16 cellular contexts compared by ENCODE assay signal in the genomic region with DNA sequence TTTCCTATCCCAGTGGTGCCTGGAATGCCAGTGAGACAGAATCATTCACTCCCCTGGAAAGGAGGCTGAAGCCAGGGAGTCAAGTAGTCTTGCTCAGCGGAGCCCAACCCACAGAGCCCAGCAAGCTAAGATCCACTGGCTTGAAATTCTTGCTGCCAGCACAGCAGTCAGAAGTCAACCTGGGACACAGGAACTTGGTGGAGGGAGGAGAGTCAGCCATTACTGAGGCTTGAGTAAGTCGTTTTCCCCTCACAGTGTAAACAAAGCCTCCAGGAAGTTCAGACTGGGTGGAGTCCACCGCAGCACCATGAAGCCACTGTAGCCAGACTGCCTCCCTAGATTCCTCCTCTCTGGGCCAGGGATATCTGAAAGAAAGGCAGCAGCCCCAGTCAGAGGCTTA.
DNase-seq lines count a peak whose midpoint lies in the region; ATAC-seq and TF ChIP-seq lines count a peak whose summit lies in the region.
"Had no signal": no experiment of that assay in that cellular context is flagged by ENCODE, and none has a peak within 500 bp of the region (broad histone marks: within the 10 kb centered on the region; RNA-seq: fewer than 3 reads in every experiment).

No MANE protein-coding gene starts in this region.

- H4K20me1 ChIP-seq in IMR-90 (ENCODE audit: insufficient read depth, low read length) = no peaks in the 10 kb centered on the region

- no peak for ATAC-seq in IMR-90 (ENCODE audit: low read depth)
- ATAC-seq in body of pancreas = no peak
- no peak for ATAC-seq in left lobe of liver
- no peak for ATAC-seq in GM18868 (IDR thresholded peaks at IDR 0.05; ENCODE audit: unreplicated experiment)
- ATAC-seq: activated T-cell treated with anti-CD3 and anti-CD28 coated beads, Interleukin-2, amount 50 U/mL, for 72 hours; natural killer cell had no signal

- H3K18ac ChIP-seq in IMR-90 (ENCODE audit: low read depth, low read length) = no peak overlapping the region

- H3K36me3 ChIP-seq in ACC112 (ENCODE audit: insufficient read depth, low read length) = no peaks in the 10 kb centered on the region
- no peaks in the 10 kb centered on the region for H3K36me3 ChIP-seq in IMR-90 (ENCODE audit: control insufficient read depth, insufficient read depth, low read length)
- no peaks in the 10 kb centered on the region for H3K36me3 ChIP-seq in body of pancreas (replicated peaks in 1 of 2; ENCODE audit: insufficient read depth in 1 of 2, low read depth in 2 of 2)
- H3K36me3 ChIP-seq: cardiac muscle cell, esophagus squamous epithelium had no signal

- H4K8ac ChIP-seq in IMR-90 (ENCODE audit: low read depth in 2 of 2, low read length in 2 of 2) = no peak overlapping the region

- H4K5ac ChIP-seq in IMR-90 (ENCODE audit: low read depth, low read length) = no peak overlapping the region

- H2BK20ac ChIP-seq in IMR-90 (ENCODE audit: low read depth, low read length) = no peak overlapping the region

- no peaks in the 10 kb centered on the region for H3K79me1 ChIP-seq in IMR-90 (ENCODE audit: low read depth in 1 of 2, low read length in 2 of 2)

- H2AFZ ChIP-seq in ACC112 (ENCODE audit: low read length, unreplicated experiment) = peak overlapping the region; percentile 15
- H2AFZ ChIP-seq in IMR-90 (replicated peaks; ENCODE audit: low read length, poor library complexity) = no peak overlapping the region

- in situ Hi-C loops in IMR-90 (cut with MboI; ENCODE audit: low sequenced_read_pairs) = no loop called here

- no peak overlapping the region for H2AK9ac ChIP-seq in IMR-90 (replicated peaks; ENCODE audit: low read depth, low read length, poor library complexity)

- H4K91ac ChIP-seq in IMR-90 (ENCODE audit: insufficient read depth, low read depth, low read length) = no peak overlapping the region

- no peak for TF ChIP-seq RAD21 in IMR-90 (IDR thresholded peaks at IDR 0.05; ENCODE audit: low read length)

- no peak overlapping the region for H3K4me3 ChIP-seq in ACC112 (ENCODE audit: low read depth, low read length)
- no peak overlapping the region for H3K4me3 ChIP-seq in IMR-90 (ENCODE audit: insufficient read depth, low read depth, low read length)
- H3K4me3 ChIP-seq in body of pancreas = no peak overlapping the region
- H3K4me3 ChIP-seq: cardiac muscle cell, esophagus squamous epithelium, smooth muscle cell had no signal

- no peak overlapping the region for H3K9ac ChIP-seq in IMR-90 (ENCODE audit: low read depth, low read length)
- H3K9ac ChIP-seq: SK-N-SH had no signal

- no peaks in the 10 kb centered on the region for H3K9me1 ChIP-seq in IMR-90 (ENCODE audit: insufficient read depth, low read length)

- CTCF ChIA-PET in IMR-90 (lab: Yijun Ruan, JAX) = no interaction called here

- H3K27me3 ChIP-seq in ACC112 (ENCODE audit: insufficient read depth, low read length) = no peaks in the 10 kb centered on the region
- no peaks in the 10 kb centered on the region for H3K27me3 ChIP-seq in IMR-90 (ENCODE audit: control insufficient read depth, insufficient read depth, low read length)
- H3K27me3 ChIP-seq in body of pancreas = no peaks in the 10 kb centered on the region
- H3K27me3 ChIP-seq: cardiac muscle cell, esophagus squamous epithelium had no signal

- H2BK5ac ChIP-seq in IMR-90 (ENCODE audit: low read depth, low read length, poor library complexity, severe bottlenecking) = no peak overlapping the region

- no CpG with 5 or more reads among the region's 3 CpGs for WGBS in IMR-90 (ENCODE audit: extremely low coverage in 2 of 2, insufficient read length in 1 of 2), 2 experiments
- WGBS in body of pancreas, 2 donors = 35% methylated on average over 3 of the region's 3 CpGs; no CpG with 5 or more reads in 1 of the 2 donors

- no peak overlapping the region for H2AK5ac ChIP-seq in IMR-90 (ENCODE audit: low read depth, low read length)

- H3K23ac ChIP-seq in IMR-90 (ENCODE audit: low read depth, low read length) = no peak overlapping the region

- TF ChIP-seq POLR2A in IMR-90 (IDR thresholded peaks at IDR 0.05; ENCODE audit: low read depth, low read length) (no peak), body of pancreas (IDR thresholded peaks at IDR 0.05) (no peak)

- intact Hi-C loops in IMR-90 (cut with micrococcal nuclease) (no loop called here), body of pancreas (cut with DNase I) (no loop called here)

- peak; percentile 7 for DNase-seq in IMR-90
- DNase-seq in body of pancreas = peak; percentile 10 to 37 (median 16)
- peak; percentile 52 for DNase-seq in islet precursor cell
- no peak for DNase-seq in NCI-H774 (lab: John Stamatoyannopoulos, UW)
- DNase-seq in left lobe of liver (ENCODE audit: low spot score) = no peak
- DNase-seq in nucleus accumbens (lab: John Stamatoyannopoulos, UW) = no peak
- DNase-seq: activated CD4-positive, alpha-beta T cell treated with anti-CD3 and anti-CD28 coated beads for 1 hour; activated T-cell treated with anti-CD3 and anti-CD28 coated beads, Interleukin-2, amount 50 U/mL, for 72 hours; esophagus squamous epithelium; natural killer cell; NCI-H1092 treated with DMSO at 0.1 percent for 48 hours; SK-N-SH had no signal

- POLR2A ChIA-PET in IMR-90 (lab: Charles Lee; ENCODE audit: unreplicated experiment) = no interaction called here

- H2BK15ac ChIP-seq in IMR-90 (ENCODE audit: low read depth, low read length) = no peak overlapping the region

- H3K14ac ChIP-seq in IMR-90 (replicated peaks; ENCODE audit: low read depth, low read length) = no peak overlapping the region

- peak overlapping the region; percentile 28 for H3K27ac ChIP-seq in ACC112 (ENCODE audit: low read depth, low read length)
- no peak overlapping the region for H3K27ac ChIP-seq in IMR-90 (ENCODE audit: insufficient read depth, low read length)
- H3K27ac ChIP-seq in body of pancreas = no peak overlapping the region
- H3K27ac ChIP-seq: cardiac muscle cell, esophagus squamous epithelium had no signal

- H3K79me2 ChIP-seq in ACC112 (ENCODE audit: control insufficient read depth, insufficient read depth, low read length, unreplicated experiment) = no peaks in the 10 kb centered on the region

- peaks cover 18% of the 10 kb centered on the region for H3K4me1 ChIP-seq in ACC112 (ENCODE audit: control insufficient read depth, insufficient read depth, low read length, unreplicated experiment)
- H3K4me1 ChIP-seq in IMR-90 (ENCODE audit: control insufficient read depth, insufficient read depth, low read length) = no peaks in the 10 kb centered on the region
- H3K4me1 ChIP-seq in body of pancreas = no peaks in the 10 kb centered on the region

- no peak overlapping the region for H3K4me2 ChIP-seq in IMR-90 (ENCODE audit: low read depth, low read length)
- H3K4me2 ChIP-seq: SK-N-SH, smooth muscle cell had no signal

- no peak overlapping the region for H3K4ac ChIP-seq in IMR-90 (ENCODE audit: low read depth, low read length)

- BruUV-seq in IMR-90 (replicated peaks; lab: Mats Ljungman, UMichigan) = no TSS peak

- no peak overlapping the region for H2BK120ac ChIP-seq in IMR-90 (ENCODE audit: low read depth, low read length)

- H3K9me3 ChIP-seq in IMR-90 (ENCODE audit: control insufficient read depth, insufficient read depth, low read length) (peaks cover 3% of the 10 kb centered on the region; the same call in 1 of the 2 replicates), body of pancreas (no peaks in the 10 kb centered on the region)
- H3K9me3 ChIP-seq: esophagus squamous epithelium, SK-N-SH had no signal

- no peak for TF ChIP-seq CTCF in IMR-90 (conservative IDR thresholded peaks at IDR 0.05; ENCODE audit: low read depth, low read length)
- TF ChIP-seq CTCF in body of pancreas (IDR thresholded peaks at IDR 0.05) = no peak

- H3K56ac ChIP-seq in IMR-90 (ENCODE audit: extremely low read depth, insufficient read depth, low read length) = no peak overlapping the region

- dilution Hi-C loops in IMR-90 (cut with HindIII; ENCODE audit: low sequenced_read_pairs, unreplicated experiment) = no loop called here

TF ChIP-seq in IMR-90, 13 proteins besides CTCF, POLR2A, EP300 and RAD21:
- TF ChIP-seq MAFK (IDR thresholded peaks at IDR 0.05; ENCODE audit: low read depth, low read length) (no peak), FOS (IDR thresholded peaks at IDR 0.05; ENCODE audit: low read depth, low read length) (no peak)
- TF ChIP-seq, protein P1, sequence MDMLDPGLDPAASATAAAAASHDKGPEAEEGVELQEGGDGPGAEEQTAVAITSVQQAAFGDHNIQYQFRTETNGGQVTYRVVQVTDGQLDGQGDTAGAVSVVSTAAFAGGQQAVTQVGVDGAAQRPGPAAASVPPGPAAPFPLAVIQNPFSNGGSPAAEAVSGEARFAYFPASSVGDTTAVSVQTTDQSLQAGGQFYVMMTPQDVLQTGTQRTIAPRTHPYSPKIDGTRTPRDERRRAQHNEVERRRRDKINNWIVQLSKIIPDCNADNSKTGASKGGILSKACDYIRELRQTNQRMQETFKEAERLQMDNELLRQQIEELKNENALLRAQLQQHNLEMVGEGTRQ (IDR thresholded peaks at IDR 0.05; ENCODE audit: low read depth, low read length) = no peak
TF ChIP-seq in IMR-90: peak in this region for 0.

Comparison
In these comparisons a context has a peak if more than half of its experiments do, and no peak if none do; other contexts are left out.
1. DNase-seq: peak in IMR-90 (single experiment), body of pancreas (4 of 4) and islet precursor cell (single experiment); none in NCI-H774 (single experiment), left lobe of liver (single experiment) and nucleus accumbens (0 of 56).